ENCODE assay signal across 9 cellular contexts in the genomic region with DNA sequence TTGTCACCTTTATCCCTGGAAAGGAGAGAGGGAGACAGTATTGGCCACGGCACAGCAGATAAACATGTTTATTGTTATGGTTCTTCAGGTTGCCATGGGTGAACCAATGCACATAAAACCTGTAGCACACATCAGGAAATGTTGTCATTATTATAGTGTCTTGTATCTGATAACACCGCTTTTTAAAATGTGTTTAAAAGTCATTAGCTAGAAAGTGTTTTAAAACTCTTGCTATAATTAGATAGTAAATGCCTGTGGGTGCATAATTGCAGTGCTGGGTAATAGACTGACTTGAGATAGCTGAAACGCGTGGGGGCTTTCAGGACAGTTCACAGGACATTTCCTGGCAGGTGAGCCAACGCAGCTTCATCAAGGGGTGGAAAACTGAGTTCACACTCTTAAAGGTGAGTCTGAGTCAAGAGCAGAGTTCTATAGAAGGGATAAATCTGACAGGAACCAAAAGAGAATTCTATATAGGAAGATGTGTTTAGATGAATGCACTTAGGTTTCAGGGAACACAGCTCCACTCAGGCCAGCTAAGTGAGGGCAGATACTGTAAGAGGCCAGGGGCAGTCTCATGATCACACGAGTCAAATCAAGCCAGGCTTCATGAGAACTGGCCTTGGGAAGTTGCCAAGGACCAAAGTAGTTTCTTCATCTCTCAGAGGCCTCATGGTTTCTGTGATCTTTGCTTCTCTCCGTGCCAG. TPM values are rescaled to one million over a fixed set of nuclear protein-coding genes. Genes with fewer than 3 reads are reported as not detected.
DNase-seq lines count a peak whose midpoint lies in the region; ATAC-seq and TF ChIP-seq lines count a peak whose summit lies in the region.
"Had no signal": no experiment of that assay in that cellular context is flagged by ENCODE, and none has a peak within 500 bp of the region (broad histone marks: within the 10 kb centered on the region; RNA-seq: fewer than 3 reads in every experiment).

No MANE protein-coding gene starts in this region.

- in situ Hi-C loops in transverse colon (cut with MboI; ENCODE audit: low pct_ligation_motif_present in 1 of 4, low pct_unique_long_range_greater_than_20kb in 1 of 4, low sequenced_read_pairs in 3 of 4): no loop called here

- intact Hi-C loops in transverse colon (cut with DNase I; ENCODE audit: low total_unique reads): no loop called here

- H2BK5ac ChIP-seq in H9 (ENCODE audit: insufficient read length, low read length): no peak overlapping the region

- no peak overlapping the region for H2AFZ ChIP-seq in H9 (ENCODE audit: low read length)

- H3K4me1 ChIP-seq in transverse colon (peaks cover 5 to 21% (median 7%) of the 10 kb centered on the region in 4 donors), H9 (ENCODE audit: insufficient read depth, low read length) (no peaks in the 10 kb centered on the region; the same call in 1 of the 2 replicates)

- peaks cover under 1% of the 10 kb centered on the region; the same call in 1 of the 2 replicates for H3K27me3 Mint-ChIP-seq in H9 (ENCODE audit: low read depth)

- no peak for TF ChIP-seq POLR2A in transverse colon (IDR thresholded peaks at IDR 0.05)

- H3K4me2 ChIP-seq in H9 (ENCODE audit: insufficient read depth, insufficient read length, low read length): no peak overlapping the region

- H2BK20ac ChIP-seq in H9 (ENCODE audit: low read depth, low read length, poor library complexity, severe bottlenecking): no peak overlapping the region

- H3T11ph ChIP-seq in H9 (ENCODE audit: low read length): no peak overlapping the region

- H3K79me2 ChIP-seq in H9 (ENCODE audit: insufficient read depth, low read length): no peaks in the 10 kb centered on the region

- no peak overlapping the region for H3K4me3 Mint-ChIP-seq in H9
- H3K4me3 Mint-ChIP-seq: T-helper 1 cell treated with Interleukin-12 subunit alpha and Interleukin-12 subunit beta and Interleukin-4 antibody, amounts not matched to agents 30 μg/mL and 1 μg/mL, for 36 hours had no signal

- no peak overlapping the region for H3K23ac ChIP-seq in H9 (ENCODE audit: insufficient read length, low read depth, low read length)

- H4K20me1 ChIP-seq in H9 (ENCODE audit: control insufficient read depth, insufficient read depth, insufficient read length): no peaks in the 10 kb centered on the region

- no peaks in the 10 kb centered on the region for H3K36me3 Mint-ChIP-seq in H9 (ENCODE audit: insufficient read depth in 1 of 3, low read depth in 3 of 3)

- H4K91ac ChIP-seq in H9 (ENCODE audit: insufficient read length, low read depth, low read length): no peak overlapping the region

- no peaks in the 10 kb centered on the region for H3K9me3 ChIP-seq in transverse colon
- no peaks in the 10 kb centered on the region for H3K9me3 ChIP-seq in H9 (ENCODE audit: control insufficient read depth, low read depth, low read length)

- no peak overlapping the region for H3K4ac ChIP-seq in H9 (ENCODE audit: low read depth, low read length)

- WGBS in transverse colon (ENCODE audit: low coverage in 1 of 2), 2 donors: 38 to 63% methylated on average over 5 to 7 of the region's 7 CpGs
- WGBS in H9 (ENCODE audit: extremely low coverage, insufficient read length, low lambda C conversion rate): no CpG with 5 or more reads among the region's 7 CpGs

- no peak overlapping the region for H2BK12ac ChIP-seq in H9 (ENCODE audit: insufficient read length, low read depth, low read length)

- H3K4me1 Mint-ChIP-seq in H9: peaks cover 6 to 17% of the 10 kb centered on the region in 2 experiments

- H3K79me1 ChIP-seq in H9 (ENCODE audit: insufficient read depth, low read depth, low read length, poor library complexity, severe bottlenecking): no peaks in the 10 kb centered on the region

- H3K27me3 ChIP-seq in transverse colon (no peaks in the 10 kb centered on the region), H9 (ENCODE audit: insufficient read depth, low read length) (no peaks in the 10 kb centered on the region)

- no peaks in the 10 kb centered on the region for H3K36me3 ChIP-seq in transverse colon

- no peaks in the 10 kb centered on the region for H3K23me2 ChIP-seq in H9 (ENCODE audit: insufficient read length, low read depth, low read length, poor library complexity, severe bottlenecking)

- no peak overlapping the region for H2AK5ac ChIP-seq in H9 (ENCODE audit: insufficient read length, low read length)

- peak; percentile 3 for DNase-seq in stimulated activated CD4-positive, alpha-beta T cell treated with anti-CD3 and anti-CD28 coated beads, Interleukin-12 subunit alpha, Interleukin-12 subunit beta, amount 100 ng/mL, for 4 hours
- no peak for DNase-seq in stimulated activated CD4-positive, alpha-beta T cell treated with anti-CD3 and anti-CD28 coated beads, Interleukin-4, amount 100 ng/mL, for 1 hour
- DNase-seq in kidney tubule cell (ENCODE audit: low spot score) (peak; percentile 6), transverse colon (peak; percentile 29), COR-L47 (lab: John Stamatoyannopoulos, UW) (no peak), H9 (no peak)

- no peaks in the 10 kb centered on the region for H3K9me3 Mint-ChIP-seq in H9
- H3K9me3 Mint-ChIP-seq: T-helper 1 cell treated with Interleukin-12 subunit alpha and Interleukin-12 subunit beta and Interleukin-4 antibody, amounts not matched to agents 30 μg/mL and 1 μg/mL, for 36 hours had no signal

- no peak overlapping the region for H3K27ac Mint-ChIP-seq in H9
- H3K27ac Mint-ChIP-seq: T-helper 1 cell treated with Interleukin-12 subunit alpha and Interleukin-12 subunit beta and Interleukin-4 antibody, amounts not matched to agents 30 μg/mL and 1 μg/mL, for 36 hours had no signal

- no peak overlapping the region for H2BK15ac ChIP-seq in H9 (ENCODE audit: low read depth, low read length)

- TF ChIP-seq EP300 in transverse colon (IDR thresholded peaks at IDR 0.05; ENCODE audit: low read depth): peak; percentile 69

- H3K27ac ChIP-seq in angular gyrus (ENCODE audit: low read depth, low read length): peak overlapping the region; percentile 4
- H3K27ac ChIP-seq in transverse colon: peak overlapping the region; percentile 18 to 63 (median 48)
- no peak overlapping the region for H3K27ac ChIP-seq in H9 (ENCODE audit: insufficient read length, low read depth, low read length)

- no peak overlapping the region for H3K14ac ChIP-seq in H9 (ENCODE audit: insufficient read depth, low read length)

- no peak overlapping the region for H4K5ac ChIP-seq in H9 (ENCODE audit: insufficient read length, low read depth, low read length)

- H4K8ac ChIP-seq in H9 (replicated peaks; ENCODE audit: insufficient read length, low read depth, low read length): no peak overlapping the region

- H3K56ac ChIP-seq in H9 (ENCODE audit: insufficient read length, low read depth, low read length): no peak overlapping the region

- H2BK120ac ChIP-seq in H9 (ENCODE audit: low read depth, low read length, poor library complexity, severe bottlenecking): no peak overlapping the region

- no peak for ATAC-seq in HG03442 (IDR thresholded peaks at IDR 0.05; ENCODE audit: unreplicated experiment)

- TF ChIP-seq CTCF in transverse colon (IDR thresholded peaks at IDR 0.05) (no peak), H9 (conservative IDR thresholded peaks at IDR 0.05) (no peak)

- no peak overlapping the region for H3K9ac ChIP-seq in H9 (ENCODE audit: extremely low read depth, insufficient read length, low read length)

- no peak overlapping the region for H3K4me3 ChIP-seq in transverse colon

- H3K18ac ChIP-seq in H9 (ENCODE audit: insufficient read length, low read depth, low read length): no peak overlapping the region

RNA-seq across cellular contexts. Expression of gene PPP4R2, which starts 35.6 kb away (rescaled TPM):
- 10 to 100 TPM; 14.5 to 55.6 (median 36.9) TPM for total RNA-seq in transverse colon
- 123 and 132 TPM in 2 replicates for total RNA-seq in H9 (2021)

Comparison
In these comparisons a context has a peak if more than half of its experiments do, and no peak if none do; other contexts are left out.
1. DNase-seq: peak in stimulated activated CD4-positive, alpha-beta T cell treated with anti-CD3 and anti-CD28 coated beads, Interleukin-12 subunit alpha, Interleukin-12 subunit beta, amount 100 ng/mL, for 4 hours (single experiment), kidney tubule cell (single experiment) and transverse colon (single experiment); none in stimulated activated CD4-positive, alpha-beta T cell treated with anti-CD3 and anti-CD28 coated beads, Interleukin-4, amount 100 ng/mL, for 1 hour (single experiment), COR-L47 (single experiment) and H9 (single experiment).